9 cellular contexts compared by ENCODE assay signal in the genomic region with DNA sequence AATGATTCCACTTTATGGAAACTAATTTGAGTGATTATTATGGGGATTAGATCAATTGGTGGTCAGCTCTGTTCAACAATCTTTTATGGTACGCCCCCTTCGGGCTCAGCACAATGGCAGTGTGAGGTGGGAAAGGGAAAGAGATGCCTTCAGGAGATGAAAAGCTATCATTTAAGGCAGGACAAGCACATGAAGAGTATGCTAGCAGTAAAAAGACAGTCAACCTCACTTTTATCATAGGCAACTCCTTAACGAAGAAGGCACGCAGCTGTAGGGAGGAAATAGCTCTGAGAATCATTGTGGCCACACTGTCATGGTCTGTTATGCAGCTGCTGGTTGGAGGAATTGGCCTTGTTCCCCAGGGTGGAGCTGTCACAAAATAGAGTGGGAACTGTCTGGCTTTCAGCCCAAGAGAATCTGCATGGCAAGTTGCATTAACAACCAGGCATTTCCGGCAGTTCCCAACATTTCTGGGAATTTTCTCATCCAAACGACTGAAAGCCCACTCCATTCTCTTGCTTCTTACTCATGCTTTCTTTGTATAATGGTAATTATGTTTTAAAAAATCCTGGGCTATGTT. TPM values are rescaled to one million over a fixed set of nuclear protein-coding genes. Genes with fewer than 3 reads are reported as not detected.
DNase-seq lines count a peak whose midpoint lies in the region; ATAC-seq lines count a peak whose summit lies in the region.
"Had no signal": no experiment of that assay in that cellular context is flagged by ENCODE, and none has a peak within 500 bp of the region (broad histone marks: within the 10 kb centered on the region; RNA-seq: fewer than 3 reads in every experiment).

No MANE protein-coding gene starts in this region.

- H3K9ac ChIP-seq in HUES48 (ENCODE audit: low read depth, low read length) (no peak overlapping the region), rectal smooth muscle tissue (ENCODE audit: low read length) (no peak overlapping the region)

- CTCF ChIA-PET in activated naive CD4-positive, alpha-beta T cell treated with anti-CD3 and anti-CD28 coated beads for 36 hours (lab: Charles Lee), result interaction anchor here (0.6 kb wide), 1 partner anchor 214 kb away, joined by 3 read pairs; no protein-coding TSS in a partner anchor

- no peaks in the 10 kb centered on the region for H3K9me3 ChIP-seq in HUES48 (ENCODE audit: control insufficient read depth, insufficient read depth, low read length)
- H3K9me3 ChIP-seq: right lobe of liver had no signal

- H3K36me3 Mint-ChIP-seq in activated naive CD4-positive, alpha-beta T cell treated with anti-CD3 and anti-CD28 coated beads for 36 hours (ENCODE audit: low read depth), result peaks cover 1% of the 10 kb centered on the region
- H3K36me3 Mint-ChIP-seq in naive thymus-derived CD8-positive, alpha-beta T cell, result peaks cover 0 to 19% (median 17%) of the 10 kb centered on the region in 3 donors

- H3K36me3 ChIP-seq in HUES48 (ENCODE audit: control insufficient read depth, insufficient read depth, low read length), result no peaks in the 10 kb centered on the region
- H3K36me3 ChIP-seq in rectal smooth muscle tissue (ENCODE audit: control insufficient read depth, insufficient read depth, low read length), result no peaks in the 10 kb centered on the region
- H3K36me3 ChIP-seq: right lobe of liver had no signal

- POLR2A ChIA-PET in naive thymus-derived CD8-positive, alpha-beta T cell (lab: Charles Lee), result no interaction called here

- intact Hi-C loops in activated naive CD4-positive, alpha-beta T cell treated with anti-CD3 and anti-CD28 coated beads for 36 hours (cut with micrococcal nuclease), result no loop called here

- no peaks in the 10 kb centered on the region for H3K27me3 Mint-ChIP-seq in activated naive CD4-positive, alpha-beta T cell treated with anti-CD3 and anti-CD28 coated beads for 36 hours (ENCODE audit: low read depth)
- peaks cover 0 to 20% (median 6%) of the 10 kb centered on the region in 5 donors for H3K27me3 Mint-ChIP-seq in naive thymus-derived CD8-positive, alpha-beta T cell

- DNase-seq in epidermal melanocyte (ENCODE audit: insufficient read length, low spot score) (peak; percentile 53), ureter (ENCODE audit: low spot score) (no peak)
- DNase-seq in activated naive CD4-positive, alpha-beta T cell treated with anti-CD3 and anti-CD28 coated beads for 36 hours, result no peak
- no peak for DNase-seq in naive thymus-derived CD8-positive, alpha-beta T cell
- no peak for DNase-seq in effector CD4-positive, alpha-beta T cell
- DNase-seq: right lobe of liver had no signal

- H3K27me3 ChIP-seq in HUES48 (ENCODE audit: control insufficient read depth, insufficient read depth, low read length) (no peaks in the 10 kb centered on the region), rectal smooth muscle tissue (ENCODE audit: control insufficient read depth, insufficient read depth, low read length) (no peaks in the 10 kb centered on the region)
- H3K27me3 ChIP-seq: right lobe of liver had no signal

- H3K4me3 ChIP-seq in HUES48 (ENCODE audit: low read depth, low read length) (no peak overlapping the region), rectal smooth muscle tissue (ENCODE audit: low read length) (no peak overlapping the region)
- H3K4me3 ChIP-seq: right lobe of liver had no signal

- peak; percentile 62 for ATAC-seq in GM18861 (IDR thresholded peaks at IDR 0.05; ENCODE audit: unreplicated experiment)
- no peak for ATAC-seq in naive thymus-derived CD8-positive, alpha-beta T cell

- H3K27ac ChIP-seq in HUES48 (ENCODE audit: low read depth, low read length), result peak overlapping the region; percentile 54
- peak overlapping the region; percentile 39 for H3K27ac ChIP-seq in rectal smooth muscle tissue (ENCODE audit: low read depth, low read length)
- H3K27ac ChIP-seq: right lobe of liver had no signal

- H3K4me1 ChIP-seq in HUES48 (ENCODE audit: control insufficient read depth, insufficient read depth, low read length) (peaks cover 44% of the 10 kb centered on the region), rectal smooth muscle tissue (ENCODE audit: control insufficient read depth, insufficient read depth, low read length) (peaks cover 3% of the 10 kb centered on the region)

- H3K27ac Mint-ChIP-seq in activated naive CD4-positive, alpha-beta T cell treated with anti-CD3 and anti-CD28 coated beads for 36 hours, result no peak overlapping the region
- no peak overlapping the region for H3K27ac Mint-ChIP-seq in naive thymus-derived CD8-positive, alpha-beta T cell

- peaks cover 7% of the 10 kb centered on the region for H3K4me1 Mint-ChIP-seq in activated naive CD4-positive, alpha-beta T cell treated with anti-CD3 and anti-CD28 coated beads for 36 hours (ENCODE audit: low read depth)
- H3K4me1 Mint-ChIP-seq in naive thymus-derived CD8-positive, alpha-beta T cell, result peaks cover 6 to 30% (median 13%) of the 10 kb centered on the region in 4 donors

- H3K4me3 Mint-ChIP-seq in activated naive CD4-positive, alpha-beta T cell treated with anti-CD3 and anti-CD28 coated beads for 36 hours, result no peak overlapping the region
- H3K4me3 Mint-ChIP-seq in naive thymus-derived CD8-positive, alpha-beta T cell, result no peak overlapping the region

- H3K9me3 Mint-ChIP-seq in activated naive CD4-positive, alpha-beta T cell treated with anti-CD3 and anti-CD28 coated beads for 36 hours, result peaks cover 15% of the 10 kb centered on the region
- peaks cover 8 to 34% (median 19%) of the 10 kb centered on the region in 9 donors for H3K9me3 Mint-ChIP-seq in naive thymus-derived CD8-positive, alpha-beta T cell

RNA-seq across cellular contexts. Expression of a gene that starts 54.4 kb away (rescaled TPM):
- 34.9 TPM for total RNA-seq in ureter
- 10 to 100 TPM; 13.8 to 17.7 TPM for total RNA-seq in activated naive CD4-positive, alpha-beta T cell treated with anti-CD3 and anti-CD28 coated beads for 36 hours
- 10 to 100 TPM; 31.4 to 36.2 TPM for total RNA-seq in naive thymus-derived CD8-positive, alpha-beta T cell
- 10 to 100 TPM; 11.6 to 18.7 (median 15.5) TPM for polyA plus RNA-seq in naive thymus-derived CD8-positive, alpha-beta T cell
